20 cellular contexts compared by ENCODE assay signal in genomic region chr7:152189026-152189425, GRCh38.
DNase-seq lines count a peak whose midpoint lies in the region; ATAC-seq and TF ChIP-seq lines count a peak whose summit lies in the region.
"Had no signal": no experiment of that assay in that cellular context is flagged by ENCODE, and none has a peak within 500 bp of the region (broad histone marks: within the 10 kb centered on the region; RNA-seq: fewer than 3 reads in every experiment).

No MANE protein-coding gene starts in this region.

- no peak for ATAC-seq in stimulated activated effector memory CD8-positive, alpha-beta T cell treated with anti-CD3 and anti-CD28 coated beads, Interleukin-12 subunit alpha, Interleukin-12 subunit beta, amount 100 ng/mL, for 72 hours
- ATAC-seq: Right ventricle myocardium inferior had no signal

- DNase-seq in cardiac fibroblast (ENCODE audit: low read depth in 2 of 2) (peak; percentile 23 to 36), fibroblast of villous mesenchyme (ENCODE audit: low read depth) (peak; percentile 48), cerebellum (ENCODE audit: low spot score) (no peak), hypothalamus (lab: John Stamatoyannopoulos, UW) (no peak), hepatic stellate cell (ENCODE audit: low spot score) (no peak)
- no peak for DNase-seq in stimulated activated effector memory CD8-positive, alpha-beta T cell treated with anti-CD3 and anti-CD28 coated beads, Interleukin-12 subunit alpha, Interleukin-12 subunit beta, amount 100 ng/mL, for 72 hours (ENCODE audit: low spot score in 2 of 2)
- DNase-seq: Calu3; CD4-positive, alpha-beta T cell; IMR-90; Karpas-422; MV-4-11; NCI-H1105 treated with DMSO at 0.1 percent for 48 hours; NCI-H1694; NCI-H2081 treated with DMSO at 0.1 percent for 48 hours; NCI-H2171 treated with DMSO at 0.1 percent for 48 hours; NCI-H446; NCI-H526 had no signal

- no peak for TF ChIP-seq RAD21 in Ishikawa (IDR thresholded peaks at IDR 0.05; ENCODE audit: low read depth)

- H3K4me3 ChIP-seq in cardiac fibroblast (replicated peaks in 1 of 2; ENCODE audit: low read depth in 2 of 2, low read length in 2 of 2) (no peak overlapping the region), fibroblast of villous mesenchyme (ENCODE audit: low read depth, low read length) (no peak overlapping the region)
- H3K4me3 ChIP-seq: SJSA1 had no signal

- H3K4me1 Mint-ChIP-seq in stimulated activated effector memory CD8-positive, alpha-beta T cell treated with anti-CD3 and anti-CD28 coated beads, Interleukin-12 subunit alpha, Interleukin-12 subunit beta, amount 100 ng/mL, for 72 hours: no peaks in the 10 kb centered on the region

- H3K27ac Mint-ChIP-seq in stimulated activated effector memory CD8-positive, alpha-beta T cell treated with anti-CD3 and anti-CD28 coated beads, Interleukin-12 subunit alpha, Interleukin-12 subunit beta, amount 100 ng/mL, for 72 hours: peak overlapping the region; percentile 48
- H3K27ac Mint-ChIP-seq: CD4-positive, alpha-beta T cell had no signal

- H3K9me3 Mint-ChIP-seq in stimulated activated effector memory CD8-positive, alpha-beta T cell treated with anti-CD3 and anti-CD28 coated beads, Interleukin-12 subunit alpha, Interleukin-12 subunit beta, amount 100 ng/mL, for 72 hours: no peaks in the 10 kb centered on the region
- H3K9me3 Mint-ChIP-seq: CD4-positive, alpha-beta T cell had no signal

- peaks cover 97% of the 10 kb centered on the region for H3K36me3 Mint-ChIP-seq in stimulated activated effector memory CD8-positive, alpha-beta T cell treated with anti-CD3 and anti-CD28 coated beads, Interleukin-12 subunit alpha, Interleukin-12 subunit beta, amount 100 ng/mL, for 72 hours

- TF ChIP-seq CTCF in cardiac fibroblast (IDR thresholded peaks at IDR 0.05; ENCODE audit: low read depth, low read length) (no peak), fibroblast of villous mesenchyme (IDR thresholded peaks at IDR 0.05; ENCODE audit: insufficient read depth, low read depth, low read length) (no peak)

- H3K4me3 Mint-ChIP-seq in stimulated activated effector memory CD8-positive, alpha-beta T cell treated with anti-CD3 and anti-CD28 coated beads, Interleukin-12 subunit alpha, Interleukin-12 subunit beta, amount 100 ng/mL, for 72 hours: no peak overlapping the region
- H3K4me3 Mint-ChIP-seq: CD4-positive, alpha-beta T cell had no signal

- no peak for TF ChIP-seq EP300 in Ishikawa (IDR thresholded peaks at IDR 0.05; ENCODE audit: borderline replicate concordance)

TF ChIP-seq in Ishikawa, 13 proteins besides CTCF, POLR2A, EP300 and RAD21:
- TF ChIP-seq EGR1 (IDR thresholded peaks at IDR 0.05): no peak
- peak; percentile 44; the same call in 1 of the 2 replicates for TF ChIP-seq NFIC (IDR thresholded peaks at IDR 0.05)

Comparison
In these comparisons a context has a peak if more than half of its experiments do, and no peak if none do; other contexts are left out.
1. DNase-seq: peak in cardiac fibroblast (2 of 2) and fibroblast of villous mesenchyme (single experiment); none in stimulated activated effector memory CD8-positive, alpha-beta T cell treated with anti-CD3 and anti-CD28 coated beads, Interleukin-12 subunit alpha, Interleukin-12 subunit beta, amount 100 ng/mL, for 72 hours (0 of 2), cerebellum (single experiment), hypothalamus (0 of 51) and hepatic stellate cell (single experiment).